In the genomic region with DNA sequence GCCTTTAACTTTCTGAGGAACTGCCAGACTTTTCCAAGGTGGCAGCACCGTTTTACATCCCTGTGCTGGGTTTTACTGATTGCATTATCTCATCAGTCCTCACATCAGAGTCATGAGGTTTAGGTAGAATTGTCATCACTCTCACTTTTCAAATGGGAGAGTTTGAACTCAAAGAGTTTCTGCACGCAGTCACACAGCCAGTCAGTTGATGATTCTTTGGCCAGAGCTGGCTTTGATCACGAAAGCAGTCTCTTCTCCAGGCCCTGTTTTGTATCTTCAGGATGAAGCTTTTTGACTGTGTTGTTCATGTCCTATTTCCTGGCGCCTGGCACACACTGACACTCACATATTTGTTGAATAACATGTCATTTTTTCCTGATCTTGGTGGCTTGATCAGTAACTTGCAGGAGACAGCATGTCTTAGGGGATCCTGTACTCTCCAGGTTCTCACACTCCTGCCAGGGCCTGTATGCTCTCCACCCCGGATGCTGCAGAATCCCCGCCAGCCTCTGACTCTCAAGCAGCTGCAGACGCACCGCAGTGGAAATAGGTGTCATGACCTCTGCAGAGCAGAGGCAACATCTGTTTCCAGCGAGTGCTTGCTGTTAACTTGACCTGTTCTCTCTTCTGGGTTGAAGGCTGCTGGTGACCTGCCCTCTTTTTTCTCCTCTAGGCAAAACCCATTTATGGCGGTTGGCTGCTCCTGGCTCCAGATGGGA, we compare ENCODE assay signal across 9 cellular contexts. TPM values are rescaled to one million over a fixed set of nuclear protein-coding genes. Genes with fewer than 3 reads are reported as not detected.
A peak's percentile ranks its signal among the peaks of the same experiment; 100 is the strongest.
DNase-seq lines count a peak whose midpoint lies in the region; ATAC-seq and TF ChIP-seq lines count a peak whose summit lies in the region.
"Had no signal": no experiment of that assay in that cellular context is flagged by ENCODE, and none has a peak within 500 bp of the region (broad histone marks: within the 10 kb centered on the region; RNA-seq: fewer than 3 reads in every experiment).

No MANE protein-coding gene starts in this region.

- intact Hi-C loops in activated CD4-positive, alpha-beta T cell treated with anti-CD3 and anti-CD28 coated beads, Interleukin-2, amount 10 ng/mL, durations not matched to agents 24 days and 14 days (cut with micrococcal nuclease) = no loop called here
- intact Hi-C loops in stomach (cut with DNase I; ENCODE audit: low total_unique reads) = no loop called here

- H3K27me3 ChIP-seq in stomach = no peaks in the 10 kb centered on the region
- H3K27me3 ChIP-seq: ascending aorta had no signal

- no peak overlapping the region for H3K27ac Mint-ChIP-seq in activated CD4-positive, alpha-beta T cell treated with anti-CD3 and anti-CD28 coated beads, Interleukin-2, amount 10 ng/mL, durations not matched to agents 24 days and 14 days
- peak overlapping the region in 4 of 5 experiments; percentile 57 to 88 (median 60) for H3K27ac Mint-ChIP-seq in brain

- H3K4me1 ChIP-seq in stomach = peaks cover 66 to 95% (median 89%) of the 10 kb centered on the region in 4 donors

- peaks cover 24% of the 10 kb centered on the region for H3K36me3 Mint-ChIP-seq in activated CD4-positive, alpha-beta T cell treated with anti-CD3 and anti-CD28 coated beads, Interleukin-2, amount 10 ng/mL, durations not matched to agents 24 days and 14 days (ENCODE audit: low read depth)
- H3K36me3 Mint-ChIP-seq in brain = peaks cover 49% of the 10 kb centered on the region

- no peak overlapping the region for H3K4me3 Mint-ChIP-seq in activated CD4-positive, alpha-beta T cell treated with anti-CD3 and anti-CD28 coated beads, Interleukin-2, amount 10 ng/mL, durations not matched to agents 24 days and 14 days
- no peak overlapping the region for H3K4me3 Mint-ChIP-seq in brain

- TF ChIP-seq EP300 in stomach (IDR thresholded peaks at IDR 0.05) = no peak

- H3K27me3 Mint-ChIP-seq in activated CD4-positive, alpha-beta T cell treated with anti-CD3 and anti-CD28 coated beads, Interleukin-2, amount 10 ng/mL, durations not matched to agents 24 days and 14 days = no peaks in the 10 kb centered on the region
- H3K27me3 Mint-ChIP-seq in brain = peaks cover 3% of the 10 kb centered on the region

- TF ChIP-seq CTCF in brain (conservative IDR thresholded peaks at IDR 0.05) (no peak), stomach (IDR thresholded peaks at IDR 0.05) (no peak)

- H3K27ac ChIP-seq in stomach = peak overlapping the region in 3 of 5 donors; percentile 7 to 34 (median 28)
- H3K27ac ChIP-seq: ascending aorta had no signal

- DNase-seq in activated CD4-positive, alpha-beta T cell treated with anti-CD3 and anti-CD28 coated beads, Interleukin-2, amount 10 ng/mL, durations not matched to agents 24 days and 14 days = peak; percentile 63
- DNase-seq in activated CD4-positive, alpha-beta T cell treated with anti-CD3 and anti-CD28 coated beads for 4 hours = no peak
- peak; percentile 56 for DNase-seq in hepatic stellate cell (ENCODE audit: low spot score)
- no peak for DNase-seq in stomach
- no peak for DNase-seq in GOT3 (lab: John Stamatoyannopoulos, UW)

- WGBS in stomach, 5 donors = 38 to 55% (median 50%) methylated on average over 10 of the region's 10 CpGs

- H3K9me3 ChIP-seq in stomach = no peaks in the 10 kb centered on the region
- H3K9me3 ChIP-seq: ascending aorta had no signal

- H3K36me3 ChIP-seq in stomach = peaks cover 17 to 53% (median 42%) of the 10 kb centered on the region in 4 donors

- no peak for ATAC-seq in GM21529 (IDR thresholded peaks at IDR 0.05; ENCODE audit: unreplicated experiment)
- ATAC-seq in HG02610 (IDR thresholded peaks at IDR 0.05; ENCODE audit: unreplicated experiment) = no peak

- H3K4me1 Mint-ChIP-seq in activated CD4-positive, alpha-beta T cell treated with anti-CD3 and anti-CD28 coated beads, Interleukin-2, amount 10 ng/mL, durations not matched to agents 24 days and 14 days = peaks cover 41% of the 10 kb centered on the region
- H3K4me1 Mint-ChIP-seq in brain = peaks cover 91% of the 10 kb centered on the region

- peaks cover 2% of the 10 kb centered on the region for H3K9me3 Mint-ChIP-seq in activated CD4-positive, alpha-beta T cell treated with anti-CD3 and anti-CD28 coated beads, Interleukin-2, amount 10 ng/mL, durations not matched to agents 24 days and 14 days
- peaks cover 2 to 9% (median 6%) of the 10 kb centered on the region in 5 experiments for H3K9me3 Mint-ChIP-seq in brain

- TF ChIP-seq POLR2A in stomach (IDR thresholded peaks at IDR 0.05) = no peak

- H3K4me3 ChIP-seq in stomach = no peak overlapping the region
- H3K4me3 ChIP-seq: ascending aorta had no signal

RNA-seq across cellular contexts. Expression of a gene that starts 32.9 kb away (rescaled TPM):
- total RNA-seq in activated CD4-positive, alpha-beta T cell treated with anti-CD3 and anti-CD28 coated beads, Interleukin-2, amount 10 ng/mL, durations not matched to agents 24 days and 14 days = 155 and 161 TPM in 2 replicates
- polyA plus RNA-seq in brain (ENCODE audit: insufficient read depth, low read depth, low replicate concordance) (123 TPM), stomach (100 to 1,000 TPM in 2 of 3 donors, 10 to 100 TPM in 1; 80.2 to 123 (median 114) TPM)
- total RNA-seq in stomach = 100 to 1,000 TPM; 145 to 518 (median 261) TPM

Comparison
In these comparisons a context has a peak if more than half of its experiments do, and no peak if none do; other contexts are left out.
1. DNase-seq: peak in activated CD4-positive, alpha-beta T cell treated with anti-CD3 and anti-CD28 coated beads, Interleukin-2, amount 10 ng/mL, durations not matched to agents 24 days and 14 days (single experiment) and hepatic stellate cell (single experiment); none in activated CD4-positive, alpha-beta T cell treated with anti-CD3 and anti-CD28 coated beads for 4 hours (0 of 2), stomach (single experiment) and GOT3 (single experiment).